37 cellular contexts compared by ENCODE assay signal in the genomic region with DNA sequence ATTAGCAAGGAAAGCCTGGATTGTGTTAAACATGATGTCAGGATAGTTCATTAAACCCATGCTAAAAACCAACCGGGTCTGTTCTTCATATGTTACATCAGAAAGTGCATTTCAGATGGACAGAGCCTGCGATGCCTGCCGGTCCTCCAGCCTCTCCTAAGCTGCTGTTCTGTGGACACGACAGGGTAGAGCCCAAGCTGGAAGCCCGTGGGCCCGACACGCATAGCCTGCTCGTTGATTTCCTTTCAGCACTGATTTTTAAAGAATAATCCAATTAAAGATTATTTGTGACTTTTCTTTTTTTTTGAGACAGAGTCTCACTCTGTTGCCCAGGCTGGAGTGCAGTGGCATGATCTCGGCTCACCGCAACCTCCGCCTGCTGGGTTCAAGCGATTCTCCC. TPM values are rescaled to one million over a fixed set of nuclear protein-coding genes. Genes with fewer than 3 reads are reported as not detected.
"Had no signal": no experiment of that assay in that cellular context is flagged by ENCODE, and none has a peak within 500 bp of the region (broad histone marks: within the 10 kb centered on the region; RNA-seq: fewer than 3 reads in every experiment).

No MANE protein-coding gene starts in this region.

- H3K27ac ChIP-seq: body of pancreas, brain microvascular endothelial cell, breast epithelium, VCaP had no signal

- H3K4me3 ChIP-seq: body of pancreas, breast epithelium had no signal

- H3K4me1 Mint-ChIP-seq: activated B cell treated with CpG ODN at 0.5 μM for 24 hours; activated CD4-positive, alpha-beta T cell treated with anti-CD3 and anti-CD28 coated beads, Interleukin-2, amount 10 ng/mL, durations not matched to agents 24 days and 14 days; activated naive CD4-positive, alpha-beta T cell treated with anti-CD3 and anti-CD28 coated beads, Interleukin-2, amount 10 ng/mL, durations not matched to agents 7 days and 5 days; activated naive CD4-positive, alpha-beta T cell treated with anti-CD3 and anti-CD28 coated beads, Interleukin-2, amount 50 U/mL, for 24 hours; activated naive CD8-positive, alpha-beta T cell treated with anti-CD3 and anti-CD28 coated beads, Interleukin-2, amount 10 ng/mL, durations not matched to agents 7 days and 5 days; activated naive CD8-positive, alpha-beta T cell treated with anti-CD3 and anti-CD28 coated beads, Interleukin-2, amount 50 U/mL, for 24 hours; T-cell had no signal

- DNase-seq: activated B cell treated with CpG ODN at 0.5 μM for 24 hours; activated CD4-positive, alpha-beta memory T cell treated with anti-CD3 and anti-CD28 coated beads for 36 hours; activated CD4-positive, alpha-beta T cell treated with anti-CD3 and anti-CD28 coated beads for 4 hours; activated CD4-positive, alpha-beta T cell treated with anti-CD3 and anti-CD28 coated beads, Interleukin-2, amount 10 ng/mL, durations not matched to agents 24 days and 14 days; activated CD4-positive, alpha-beta T cell treated with anti-CD3 and anti-CD28 coated beads, Interleukin-2, amount 50 U/mL, for 1 hour; activated CD4-positive, alpha-beta T cell treated with anti-CD3 and anti-CD28 coated beads, Interleukin-2, amount 50 U/mL, for 4 hours; activated CD4-positive, CD25-positive, alpha-beta regulatory T cell treated with anti-CD3 and anti-CD28 coated beads, Interleukin-2, amount 50 U/mL, for 72 hours; activated CD8-positive, alpha-beta memory T cell treated with anti-CD3 and anti-CD28 coated beads, Interleukin-2, amount 50 U/mL, for 4 hours; activated CD8-positive, alpha-beta T cell treated with anti-CD3 and anti-CD28 coated beads for 36 hours; activated effector memory CD4-positive, alpha-beta T cell treated with Interleukin-2 at 50 U/mL for 16 hours; activated gamma-delta T cell; activated naive CD4-positive, alpha-beta T cell treated with anti-CD3 and anti-CD28 coated beads, Interleukin-2, amount 10 ng/mL, durations not matched to agents 7 days and 5 days; activated naive CD4-positive, alpha-beta T cell treated with Interleukin-2 at 50 U/mL for 16 hours; activated naive CD8-positive, alpha-beta T cell treated with anti-CD3 and anti-CD28 coated beads, Interleukin-2, amount 10 ng/mL, durations not matched to agents 7 days and 5 days; activated naive CD8-positive, alpha-beta T cell treated with anti-CD3 and anti-CD28 coated beads, Interleukin-2, amount 50 U/mL, for 24 hours; activated T-cell treated with anti-CD3 and anti-CD28 coated beads for 4 hours; activated T-cell treated with anti-CD3 and anti-CD28 coated beads, Interleukin-2, amount 50 U/mL, for 1 hour; activated T-cell treated with anti-CD3 and anti-CD28 coated beads, Interleukin-2, amount 50 U/mL, for 4 hours; activated T-cell treated with anti-CD3 and anti-CD28 coated beads, Interleukin-2, amount 50 U/mL, for 72 hours; aorta; body of pancreas; brain microvascular endothelial cell; T-cell; T-helper 2 cell; T-helper 9 cell had no signal

- H3K36me3 Mint-ChIP-seq: activated CD4-positive, alpha-beta memory T cell treated with anti-CD3 and anti-CD28 coated beads for 36 hours; activated naive CD4-positive, alpha-beta T cell treated with anti-CD3 and anti-CD28 coated beads, Interleukin-2, amount 10 ng/mL, durations not matched to agents 7 days and 5 days; activated naive CD4-positive, alpha-beta T cell treated with anti-CD3 and anti-CD28 coated beads, Interleukin-2, amount 50 U/mL, for 24 hours; activated naive CD8-positive, alpha-beta T cell; activated naive CD8-positive, alpha-beta T cell treated with anti-CD3 and anti-CD28 coated beads, Interleukin-2, amount 10 ng/mL, durations not matched to agents 7 days and 5 days; T-cell had no signal

- H3K4me3 Mint-ChIP-seq: activated B cell treated with CpG ODN at 0.5 μM for 24 hours; activated CD4-positive, alpha-beta memory T cell treated with anti-CD3 and anti-CD28 coated beads for 36 hours; activated CD4-positive, alpha-beta T cell treated with anti-CD3 and anti-CD28 coated beads, Interleukin-2, amount 10 ng/mL, durations not matched to agents 24 days and 14 days; activated CD8-positive, alpha-beta T cell treated with anti-CD3 and anti-CD28 coated beads for 36 hours; activated naive CD4-positive, alpha-beta T cell treated with anti-CD3 and anti-CD28 coated beads, Interleukin-2, amount 10 ng/mL, durations not matched to agents 7 days and 5 days; activated naive CD4-positive, alpha-beta T cell treated with anti-CD3 and anti-CD28 coated beads, Interleukin-2, amount 50 U/mL, for 24 hours; activated naive CD8-positive, alpha-beta T cell; activated naive CD8-positive, alpha-beta T cell treated with anti-CD3 and anti-CD28 coated beads, Interleukin-2, amount 10 ng/mL, durations not matched to agents 7 days and 5 days; activated naive CD8-positive, alpha-beta T cell treated with anti-CD3 and anti-CD28 coated beads, Interleukin-2, amount 50 U/mL, for 24 hours; activated T-cell treated with anti-CD3 and anti-CD28 coated beads, Interleukin-2, amount 50 U/mL, for 4 hours; activated T-cell treated with anti-CD3 and anti-CD28 coated beads, Interleukin-2, amount 50 U/mL, for 72 hours; central memory CD8-positive, alpha-beta T cell; T-cell; T-helper 2 cell treated with Interferon-gamma antibody and Interleukin-4, amounts not matched to agents 5 μg/mL and 100 μg/mL, for 36 hours had no signal

- H3K27me3 ChIP-seq: body of pancreas had no signal

- H3K9me3 Mint-ChIP-seq: activated B cell treated with CpG ODN at 0.5 μM for 24 hours; activated CD4-positive, alpha-beta memory T cell treated with anti-CD3 and anti-CD28 coated beads for 36 hours; activated CD4-positive, alpha-beta T cell treated with anti-CD3 and anti-CD28 coated beads, Interleukin-2, amount 10 ng/mL, durations not matched to agents 24 days and 14 days; activated CD8-positive, alpha-beta T cell treated with anti-CD3 and anti-CD28 coated beads for 36 hours; activated naive CD4-positive, alpha-beta T cell treated with anti-CD3 and anti-CD28 coated beads, Interleukin-2, amount 10 ng/mL, durations not matched to agents 7 days and 5 days; activated naive CD4-positive, alpha-beta T cell treated with anti-CD3 and anti-CD28 coated beads, Interleukin-2, amount 50 U/mL, for 24 hours; activated naive CD8-positive, alpha-beta T cell treated with anti-CD3 and anti-CD28 coated beads, Interleukin-2, amount 10 ng/mL, durations not matched to agents 7 days and 5 days; activated naive CD8-positive, alpha-beta T cell treated with anti-CD3 and anti-CD28 coated beads, Interleukin-2, amount 50 U/mL, for 24 hours; activated T-cell treated with anti-CD3 and anti-CD28 coated beads, Interleukin-2, amount 50 U/mL, for 4 hours; activated T-cell treated with anti-CD3 and anti-CD28 coated beads, Interleukin-2, amount 50 U/mL, for 72 hours; activated T-helper 2 cell treated with anti-CD3 and anti-CD28 coated beads, Interferon-gamma antibody, Interleukin-2, Interleukin-4, amounts not matched to agents 10 μg/mL and 5 μg/mL and 100 μg/mL, durations not matched to agents 14 hours and 24 hours and 36 hours; central memory CD8-positive, alpha-beta T cell; T-cell; T-helper 2 cell treated with Interferon-gamma antibody and Interleukin-4, amounts not matched to agents 5 μg/mL and 100 μg/mL, for 36 hours had no signal

- ATAC-seq: activated CD8-positive, alpha-beta T cell treated with anti-CD3 and anti-CD28 coated beads for 36 hours; activated naive CD8-positive, alpha-beta T cell treated with anti-CD3 and anti-CD28 coated beads, Interleukin-2, amount 50 U/mL, for 24 hours; activated T-cell treated with anti-CD3 and anti-CD28 coated beads, Interleukin-2, amount 50 U/mL, for 4 hours; activated T-cell treated with anti-CD3 and anti-CD28 coated beads, Interleukin-2, amount 50 U/mL, for 72 hours; T-cell had no signal

- H3K27ac Mint-ChIP-seq: activated B cell treated with CpG ODN at 0.5 μM for 24 hours; activated CD4-positive, alpha-beta memory T cell treated with anti-CD3 and anti-CD28 coated beads for 36 hours; activated CD4-positive, alpha-beta T cell treated with anti-CD3 and anti-CD28 coated beads, Interleukin-2, amount 10 ng/mL, durations not matched to agents 24 days and 14 days; activated CD8-positive, alpha-beta T cell treated with anti-CD3 and anti-CD28 coated beads for 36 hours; activated naive CD4-positive, alpha-beta T cell treated with anti-CD3 and anti-CD28 coated beads, Interleukin-2, amount 10 ng/mL, durations not matched to agents 7 days and 5 days; activated naive CD4-positive, alpha-beta T cell treated with anti-CD3 and anti-CD28 coated beads, Interleukin-2, amount 50 U/mL, for 24 hours; activated naive CD8-positive, alpha-beta T cell; activated naive CD8-positive, alpha-beta T cell treated with anti-CD3 and anti-CD28 coated beads, Interleukin-2, amount 10 ng/mL, durations not matched to agents 7 days and 5 days; activated naive CD8-positive, alpha-beta T cell treated with anti-CD3 and anti-CD28 coated beads, Interleukin-2, amount 50 U/mL, for 24 hours; activated T-cell treated with anti-CD3 and anti-CD28 coated beads, Interleukin-2, amount 50 U/mL, for 72 hours; activated T-helper 2 cell treated with anti-CD3 and anti-CD28 coated beads, Interferon-gamma antibody, Interleukin-2, Interleukin-4, amounts not matched to agents 10 μg/mL and 5 μg/mL and 100 μg/mL, durations not matched to agents 14 hours and 24 hours and 36 hours; T-cell; T-helper 2 cell treated with Interferon-gamma antibody and Interleukin-4, amounts not matched to agents 5 μg/mL and 100 μg/mL, for 36 hours had no signal

- H3K9me3 ChIP-seq: body of pancreas, breast epithelium had no signal

RNA-seq across cellular contexts. Expression of gene OR6B3, which starts 0.8 kb away (rescaled TPM):
- total RNA-seq: activated B cell treated with CpG ODN at 0.5 μM for 24 hours; activated CD4-positive, alpha-beta memory T cell treated with anti-CD3 and anti-CD28 coated beads for 36 hours; activated CD4-positive, alpha-beta T cell treated with anti-CD3 and anti-CD28 coated beads, Interleukin-2, amount 10 ng/mL, durations not matched to agents 24 days and 14 days; activated CD8-positive, alpha-beta memory T cell treated with anti-CD3 and anti-CD28 coated beads for 36 hours; activated CD8-positive, alpha-beta T cell treated with anti-CD3 and anti-CD28 coated beads for 36 hours; activated naive CD8-positive, alpha-beta T cell treated with anti-CD3 and anti-CD28 coated beads, Interleukin-2, amount 10 ng/mL, durations not matched to agents 7 days and 5 days; activated T-cell treated with anti-CD3 and anti-CD28 coated beads, Interleukin-2, amount 50 U/mL, for 4 hours; activated T-cell treated with anti-CD3 and anti-CD28 coated beads, Interleukin-2, amount 50 U/mL, for 72 hours; activated T-helper 2 cell treated with anti-CD3 and anti-CD28 coated beads, Interferon-gamma antibody, Interleukin-2, Interleukin-4, amounts not matched to agents 10 μg/mL and 5 μg/mL and 100 μg/mL, durations not matched to agents 14 hours and 24 hours and 36 hours; aorta; astrocyte; body of pancreas; cardiac septum; cerebellum; T-cell; T-helper 1 cell treated with Interleukin-12 subunit alpha and Interleukin-12 subunit beta and Interleukin-4 antibody, amounts not matched to agents 30 ng/mL and 1 ng/mL, for 36 hours had no signal

RNA-seq across cellular contexts. Expression of gene OR6B2, which starts 22.3 kb away (rescaled TPM):
- total RNA-seq: activated B cell treated with CpG ODN at 0.5 μM for 24 hours; activated CD4-positive, alpha-beta memory T cell treated with anti-CD3 and anti-CD28 coated beads for 36 hours; activated CD4-positive, alpha-beta T cell treated with anti-CD3 and anti-CD28 coated beads, Interleukin-2, amount 10 ng/mL, durations not matched to agents 24 days and 14 days; activated CD8-positive, alpha-beta memory T cell treated with anti-CD3 and anti-CD28 coated beads for 36 hours; activated CD8-positive, alpha-beta T cell treated with anti-CD3 and anti-CD28 coated beads for 36 hours; activated naive CD8-positive, alpha-beta T cell treated with anti-CD3 and anti-CD28 coated beads, Interleukin-2, amount 10 ng/mL, durations not matched to agents 7 days and 5 days; activated T-cell treated with anti-CD3 and anti-CD28 coated beads, Interleukin-2, amount 50 U/mL, for 4 hours; activated T-cell treated with anti-CD3 and anti-CD28 coated beads, Interleukin-2, amount 50 U/mL, for 72 hours; activated T-helper 2 cell treated with anti-CD3 and anti-CD28 coated beads, Interferon-gamma antibody, Interleukin-2, Interleukin-4, amounts not matched to agents 10 μg/mL and 5 μg/mL and 100 μg/mL, durations not matched to agents 14 hours and 24 hours and 36 hours; aorta; astrocyte; body of pancreas; breast epithelium; cardiac septum; cerebellum; T-cell; T-helper 1 cell treated with Interleukin-12 subunit alpha and Interleukin-12 subunit beta and Interleukin-4 antibody, amounts not matched to agents 30 ng/mL and 1 ng/mL, for 36 hours had no signal
